Comparison of ENCODE assay signal across 21 cellular contexts in genomic region chr14:23055147-23055550, GRCh38. TPM values are rescaled to one million over a fixed set of nuclear protein-coding genes. Genes with fewer than 3 reads are reported as not detected.
A peak's percentile ranks its signal among the peaks of the same experiment; 100 is the strongest.
DNase-seq lines count a peak whose midpoint lies in the region; ATAC-seq, FAIRE-seq and TF ChIP-seq lines count a peak whose summit lies in the region.
"Had no signal": no experiment of that assay in that cellular context is flagged by ENCODE, and none has a peak within 500 bp of the region (broad histone marks: within the 10 kb centered on the region; RNA-seq: fewer than 3 reads in every experiment).

No MANE protein-coding gene starts in this region.

- TF ChIP-seq POLR2A in HepG2 (IDR thresholded peaks at IDR 0.05; ENCODE audit: insufficient read depth in 1 of 2, low read depth in 2 of 2, low read length in 2 of 2) (no peak), right lobe of liver (IDR thresholded peaks at IDR 0.05) (no peak)

- TF ChIP-seq EP300 in HepG2 (IDR thresholded peaks at IDR 0.05; ENCODE audit: low read depth in 2 of 2, low read length in 2 of 2) (no peak), HepG2 (CRISPR knock-in tag; IDR thresholded peaks at IDR 0.05; ENCODE audit: borderline replicate concordance) (no peak)

- no peak overlapping the region for H2AFZ ChIP-seq in HepG2 (ENCODE audit: low read length)

- no peaks in the 10 kb centered on the region for H3K9me3 ChIP-seq in HepG2 (ENCODE audit: low read length)
- H3K9me3 ChIP-seq in right lobe of liver = no peaks in the 10 kb centered on the region
- no peaks in the 10 kb centered on the region for H3K9me3 ChIP-seq in endodermal cell (ENCODE audit: control insufficient read depth, low read length)

- no peaks in the 10 kb centered on the region for H3K79me2 ChIP-seq in HepG2 (ENCODE audit: insufficient read depth, low read length)

- peaks cover 10 to 12% of the 10 kb centered on the region in 2 experiments for H3K36me3 ChIP-seq in HepG2 (replicated peaks in 1 of 2; ENCODE audit: control insufficient read depth in 1 of 2, insufficient read depth in 2 of 2, low read length in 2 of 2)
- H3K36me3 ChIP-seq in right lobe of liver = peaks cover 3 to 17% (median 7%) of the 10 kb centered on the region in 4 donors
- H3K36me3 ChIP-seq in endodermal cell (ENCODE audit: control insufficient read depth, insufficient read depth, low read length) = peaks cover 35% of the 10 kb centered on the region

- H3K4me3 Mint-ChIP-seq in endodermal cell (no peak overlapping the region), neural crest cell (peak overlapping the region; percentile 64)
- H3K4me3 Mint-ChIP-seq: HFFc6 had no signal

- no peak overlapping the region for H3K4me2 ChIP-seq in HepG2 (ENCODE audit: low read depth, low read length)

- no peak overlapping the region for H3K27ac ChIP-seq in HepG2 (ENCODE audit: extremely low read length, insufficient read depth, low read length)
- no peak overlapping the region for H3K27ac ChIP-seq in right lobe of liver
- H3K27ac ChIP-seq in endodermal cell (ENCODE audit: low read depth, low read length) = no peak overlapping the region
- no peak overlapping the region for H3K27ac ChIP-seq in substantia nigra (ENCODE audit: low read depth, low read length, poor library complexity, severe bottlenecking)
- H3K27ac ChIP-seq: C4-2B, SK-N-MC had no signal

- no peak for ATAC-seq in HepG2
- no peak for ATAC-seq in right lobe of liver
- ATAC-seq in HG03039 (IDR thresholded peaks at IDR 0.05; ENCODE audit: unreplicated experiment) = no peak
- no peak for ATAC-seq in GM18511 (IDR thresholded peaks at IDR 0.05; ENCODE audit: unreplicated experiment)

- CTCF ChIA-PET in HepG2 (lab: Yijun Ruan, JAX; ENCODE audit: low intra/inter-chr PET ratio, low total read pairs) = interaction anchor here (0.9 to 8.5 kb wide), 8 partner anchors 14 to 498 kb away, joined by 3 to 173 read pairs (median 28); no protein-coding TSS in a partner anchor

- FAIRE-seq in HepG2 (lab: Jason Lieb, UNC) = no peak
- FAIRE-seq: H54 had no signal

- POLR2A ChIA-PET in HepG2 (lab: Yijun Ruan, JAX) = interaction anchor here (0.8 to 7.4 kb wide), 9 partner anchors 8 to 77 kb away, joined by 3 to 72 read pairs (median 12); partner anchors contain the start of genes ACIN1, AJUBA and C14orf119

- H3K9me3 Mint-ChIP-seq in endodermal cell (no peaks in the 10 kb centered on the region), neural crest cell (no peaks in the 10 kb centered on the region)
- H3K9me3 Mint-ChIP-seq: HFFc6 had no signal

- H3K4me1 Mint-ChIP-seq in endodermal cell (peaks cover 14% of the 10 kb centered on the region), neural crest cell (peaks cover 20% of the 10 kb centered on the region)

- H3K4me1 ChIP-seq in HepG2 (ENCODE audit: insufficient read depth, low read length) = peaks cover 26% of the 10 kb centered on the region
- no peaks in the 10 kb centered on the region for H3K4me1 ChIP-seq in right lobe of liver
- no peaks in the 10 kb centered on the region for H3K4me1 ChIP-seq in endodermal cell (ENCODE audit: control insufficient read depth, insufficient read depth, low read length)

- BruUV-seq in HepG2 (replicated peaks; lab: Mats Ljungman, UMichigan) = no TSS peak

- TF ChIP-seq RAD21 in HepG2 (CRISPR knock-in tag; IDR thresholded peaks at IDR 0.05) = no peak

- in situ Hi-C loops in HepG2 (cut with HindIII; ENCODE audit: extremely low pct_ligation_motif_present, low pct_unique_long_range_greater_than_20kb) = no loop called here

- H3K27ac Mint-ChIP-seq in endodermal cell = no peak overlapping the region
- H3K27ac Mint-ChIP-seq in neural crest cell (ENCODE audit: unreplicated experiment) = no peak overlapping the region

- intact Hi-C loops in HepG2 (cut with micrococcal nuclease; ENCODE audit: unreplicated experiment) = no loop called here
- intact Hi-C loops in right lobe of liver (cut with DNase I) = loop anchor here (5.0 kb wide), 1 partner anchor 68 kb away; no protein-coding TSS in a partner anchor

- DNase-seq in HepG2 (ENCODE audit: low spot score) (no peak), right lobe of liver (no peak), endodermal cell (peak; percentile 40), neural crest cell (ENCODE audit: low read depth, low spot score) (no peak), substantia nigra (lab: John Stamatoyannopoulos, UW) (no peak), NCI-H2227 treated with DMSO at 0.1 percent for 48 hours (lab: John Stamatoyannopoulos, UW) (no peak)
- DNase-seq: ACHN, GF-D8, HFFc6, MV-4-11, NCI-H1105 treated with DMSO at 0.1 percent for 48 hours, NCI-H2029 treated with DMSO at 0.1 percent for 48 hours, NCI-H526, SHP77, SW 1271 had no signal

- H3K27me3 Mint-ChIP-seq in endodermal cell (ENCODE audit: insufficient read depth) (no peaks in the 10 kb centered on the region), neural crest cell (ENCODE audit: low read depth) (peaks cover 5% of the 10 kb centered on the region)

- H3K36me3 Mint-ChIP-seq in endodermal cell (ENCODE audit: low read depth) (peaks cover 23% of the 10 kb centered on the region), neural crest cell (ENCODE audit: low read depth) (peaks cover 2% of the 10 kb centered on the region)

- peaks cover 13% of the 10 kb centered on the region; the same call in 1 of the 2 replicates for H4K20me1 ChIP-seq in HepG2 (ENCODE audit: insufficient read depth, low read length)

- 87% methylated on average over 12 of the region's 12 CpGs for WGBS in HepG2 (ENCODE audit: low lambda C conversion rate)
- 85% methylated on average over 8 of the region's 12 CpGs for WGBS in right lobe of liver (ENCODE audit: insufficient coverage, low coverage, low lambda C conversion rate, missing lambda C conversion rate)
- WGBS in endodermal cell (ENCODE audit: insufficient coverage in 1 of 2, insufficient read length in 1 of 2), 2 experiments = 97% methylated on average over 8 to 12 of the region's 12 CpGs

- TF ChIP-seq CTCF in HepG2 (CRISPR knock-in tag; IDR thresholded peaks at IDR 0.05) (no peak), right lobe of liver (IDR thresholded peaks at IDR 0.05) (no peak), endodermal cell (conservative IDR thresholded peaks at IDR 0.05) (no peak), neural crest cell (conservative IDR thresholded peaks at IDR 0.05) (no peak)

- peaks cover 0 to 6% of the 10 kb centered on the region in 2 experiments; a peak in 1 of 5 replicates for H3K27me3 ChIP-seq in HepG2 (ENCODE audit: control insufficient read depth in 1 of 2, insufficient read depth in 2 of 2, low read length in 2 of 2)
- H3K27me3 ChIP-seq in right lobe of liver = no peaks in the 10 kb centered on the region
- H3K27me3 ChIP-seq in endodermal cell (ENCODE audit: control insufficient read depth, insufficient read depth, low read length, poor library complexity, severe bottlenecking) = no peaks in the 10 kb centered on the region

- H3K9ac ChIP-seq in HepG2 (ENCODE audit: insufficient read depth, low read depth, low read length) (no peak overlapping the region), endodermal cell (ENCODE audit: extremely low read depth, low read length, poor library complexity, severe bottlenecking) (no peak overlapping the region)

- no peak overlapping the region for H3K4me3 ChIP-seq in HepG2 (replicated peaks in 1 of 3; ENCODE audit: insufficient read depth in 1 of 3, low read depth in 2 of 3, low read length in 3 of 3)
- no peak overlapping the region for H3K4me3 ChIP-seq in right lobe of liver
- H3K4me3 ChIP-seq in endodermal cell (ENCODE audit: low read length) = no peak overlapping the region
- H3K4me3 ChIP-seq: SK-N-MC had no signal

RNA-seq across cellular contexts. Expression of gene CDH24, which starts 2.2 kb away (rescaled TPM):
- total RNA-seq in HepG2 (2016; rRNA removed; fragmentation: Illumina TruSeq; extraction: Trizol) (0.41 and 0.69 TPM in 2 replicates), right lobe of liver (under 1 TPM; 0.26 to 0.74 (median 0.54) TPM), endodermal cell (10 to 100 TPM; 16.9 to 17.2 TPM), neural crest cell (33.7 and 37.2 TPM in 2 replicates)
- 0.35 and 0.40 TPM in 2 replicates for total RNA-seq in HepG2 (2016; cell fraction: cytosol; rRNA removed; fragmentation: Illumina TruSeq; extraction: Trizol; ENCODE audit: low read depth)
- total RNA-seq in HepG2 (2016; cell fraction: insoluble cytoplasmic fraction; rRNA removed; fragmentation: Illumina TruSeq; extraction: Trizol) = 0.45 and 0.76 TPM in 2 replicates
- total RNA-seq in HepG2 (2016; cell fraction: membrane; rRNA removed; fragmentation: Illumina TruSeq; extraction: Trizol) = 1.1 and 1.2 TPM in 2 replicates
- 0.56 and 0.59 TPM in 2 replicates for total RNA-seq in HepG2 (2016; cell fraction: nucleus; rRNA removed; fragmentation: Illumina TruSeq; extraction: Trizol)
- 0.99 and 1.2 TPM in 2 replicates for polyA plus RNA-seq in HepG2 (2011; rRNA removed)
- 0.41 and 0.76 TPM in 2 replicates for polyA plus RNA-seq in HepG2 (2011; cell fraction: cytosol; rRNA removed)
- 6.5 and 6.6 TPM in 2 replicates for polyA plus RNA-seq in HepG2 (2011; cell fraction: nucleus; rRNA removed)
- 0.50 and 0.55 TPM in 2 replicates for polyA plus RNA-seq in HepG2 (2012)
- polyA plus RNA-seq in HepG2 (2016; cell fraction: cytosol; fragmentation: Illumina TruSeq; extraction: Trizol; ENCODE audit: low read depth) = 0.59 and 0.70 TPM in 2 replicates
- 0.41 and 0.73 TPM in 2 replicates for polyA plus RNA-seq in HepG2 (2016; cell fraction: insoluble cytoplasmic fraction; fragmentation: Illumina TruSeq; extraction: Trizol; ENCODE audit: low read depth)
- 1.0 and 1.2 TPM in 2 replicates for polyA plus RNA-seq in HepG2 (2016; cell fraction: membrane; fragmentation: Illumina TruSeq; extraction: Trizol; ENCODE audit: low read depth)
- polyA plus RNA-seq in HepG2 (2016; cell fraction: nucleus; fragmentation: Illumina TruSeq; extraction: Trizol; ENCODE audit: insufficient read depth, low read depth) = 2.5 and 2.8 TPM in 2 replicates
- 1.1 and 16.3 TPM in 2 replicates for polyA minus RNA-seq in HepG2 (2011; rRNA and poly(A)+ RNA removed; ENCODE audit: low replicate concordance)
- 0.40 and 0.44 TPM in 2 replicates for polyA minus RNA-seq in HepG2 (2011; cell fraction: cytosol; rRNA and poly(A)+ RNA removed)
- 0.90 and 0.99 TPM in 2 replicates for polyA minus RNA-seq in HepG2 (2011; cell fraction: nucleus; rRNA and poly(A)+ RNA removed)
- polyA plus RNA-seq in endodermal cell (2013, experiment 1 of 2) = 37.1 TPM
- 32.0 TPM for polyA plus RNA-seq in endodermal cell (2013, experiment 2 of 2)

RNA-seq across cellular contexts. Expression of gene PSMB11, which starts 13.1 kb away (rescaled TPM):
- total RNA-seq in HepG2 (2016; rRNA removed; fragmentation: Illumina TruSeq; extraction: Trizol) (not detected in 2 replicates), right lobe of liver (not detected), endodermal cell (not detected), neural crest cell (not detected in 2 replicates)
- total RNA-seq in HepG2 (2016; cell fraction: cytosol; rRNA removed; fragmentation: Illumina TruSeq; extraction: Trizol; ENCODE audit: low read depth) = not detected in 2 replicates
- total RNA-seq in HepG2 (2016; cell fraction: insoluble cytoplasmic fraction; rRNA removed; fragmentation: Illumina TruSeq; extraction: Trizol) = not detected in 2 replicates
- not detected in 2 replicates for total RNA-seq in HepG2 (2016; cell fraction: membrane; rRNA removed; fragmentation: Illumina TruSeq; extraction: Trizol)
- not detected in 2 replicates for total RNA-seq in HepG2 (2016; cell fraction: nucleus; rRNA removed; fragmentation: Illumina TruSeq; extraction: Trizol)
- not detected in 2 replicates for polyA plus RNA-seq in HepG2 (2011; rRNA removed)
- not detected in 2 replicates for polyA plus RNA-seq in HepG2 (2011; cell fraction: cytosol; rRNA removed)
- not detected in 2 replicates for polyA plus RNA-seq in HepG2 (2011; cell fraction: nucleus; rRNA removed)
- polyA plus RNA-seq in HepG2 (2012) = not detected in 2 replicates
- not detected in 2 replicates for polyA plus RNA-seq in HepG2 (2016; cell fraction: cytosol; fragmentation: Illumina TruSeq; extraction: Trizol; ENCODE audit: low read depth)
- polyA plus RNA-seq in HepG2 (2016; cell fraction: insoluble cytoplasmic fraction; fragmentation: Illumina TruSeq; extraction: Trizol; ENCODE audit: low read depth) = not detected in 2 replicates
- not detected in 2 replicates for polyA plus RNA-seq in HepG2 (2016; cell fraction: membrane; fragmentation: Illumina TruSeq; extraction: Trizol; ENCODE audit: low read depth)
- polyA plus RNA-seq in HepG2 (2016; cell fraction: nucleus; fragmentation: Illumina TruSeq; extraction: Trizol; ENCODE audit: insufficient read depth, low read depth) = not detected in 2 replicates
- 0.10 TPM in 1 of 2 replicates, not detected in the other for polyA minus RNA-seq in HepG2 (2011; rRNA and poly(A)+ RNA removed; ENCODE audit: low replicate concordance)
- polyA minus RNA-seq in HepG2 (2011; cell fraction: cytosol; rRNA and poly(A)+ RNA removed) = not detected in 2 replicates
- polyA minus RNA-seq in HepG2 (2011; cell fraction: nucleus; rRNA and poly(A)+ RNA removed) = not detected in 2 replicates
- polyA plus RNA-seq in endodermal cell (2013, experiment 1 of 2) = not detected
- polyA plus RNA-seq in endodermal cell (2013, experiment 2 of 2) = not detected
- total RNA-seq: HT1080 had no signal

RNA-seq across cellular contexts. Expression of gene PSMB5, which starts 20.4 kb away (rescaled TPM):
- total RNA-seq in HepG2 (2016; rRNA removed; fragmentation: Illumina TruSeq; extraction: Trizol) (871 and 1,316 TPM in 2 replicates), right lobe of liver (10 to 100 TPM; 51.2 to 93.5 (median 59.1) TPM), endodermal cell (100 to 1,000 TPM; 227 to 257 TPM), neural crest cell (199 and 215 TPM in 2 replicates)
- total RNA-seq in HepG2 (2016; cell fraction: cytosol; rRNA removed; fragmentation: Illumina TruSeq; extraction: Trizol; ENCODE audit: low read depth) = 296 and 327 TPM in 2 replicates
- 923 and 1,358 TPM in 2 replicates for total RNA-seq in HepG2 (2016; cell fraction: insoluble cytoplasmic fraction; rRNA removed; fragmentation: Illumina TruSeq; extraction: Trizol)
- 499 and 543 TPM in 2 replicates for total RNA-seq in HepG2 (2016; cell fraction: membrane; rRNA removed; fragmentation: Illumina TruSeq; extraction: Trizol)
- total RNA-seq in HepG2 (2016; cell fraction: nucleus; rRNA removed; fragmentation: Illumina TruSeq; extraction: Trizol) = 325 and 326 TPM in 2 replicates
- 566 and 705 TPM in 2 replicates for polyA plus RNA-seq in HepG2 (2011; rRNA removed)
- 909 and 1,129 TPM in 2 replicates for polyA plus RNA-seq in HepG2 (2011; cell fraction: cytosol; rRNA removed)
- polyA plus RNA-seq in HepG2 (2011; cell fraction: nucleus; rRNA removed) = 173 and 191 TPM in 2 replicates
- 459 and 476 TPM in 2 replicates for polyA plus RNA-seq in HepG2 (2012)
- 281 and 292 TPM in 2 replicates for polyA plus RNA-seq in HepG2 (2016; cell fraction: cytosol; fragmentation: Illumina TruSeq; extraction: Trizol; ENCODE audit: low read depth)
- polyA plus RNA-seq in HepG2 (2016; cell fraction: insoluble cytoplasmic fraction; fragmentation: Illumina TruSeq; extraction: Trizol; ENCODE audit: low read depth) = 1,127 and 1,228 TPM in 2 replicates
- 411 and 426 TPM in 2 replicates for polyA plus RNA-seq in HepG2 (2016; cell fraction: membrane; fragmentation: Illumina TruSeq; extraction: Trizol; ENCODE audit: low read depth)
- polyA plus RNA-seq in HepG2 (2016; cell fraction: nucleus; fragmentation: Illumina TruSeq; extraction: Trizol; ENCODE audit: insufficient read depth, low read depth) = 421 and 445 TPM in 2 replicates
- 455 and 971 TPM in 2 replicates for polyA minus RNA-seq in HepG2 (2011; rRNA and poly(A)+ RNA removed; ENCODE audit: low replicate concordance)
- 370 and 379 TPM in 2 replicates for polyA minus RNA-seq in HepG2 (2011; cell fraction: cytosol; rRNA and poly(A)+ RNA removed)
- 156 and 157 TPM in 2 replicates for polyA minus RNA-seq in HepG2 (2011; cell fraction: nucleus; rRNA and poly(A)+ RNA removed)
- 176 TPM for polyA plus RNA-seq in endodermal cell (2013, experiment 1 of 2)
- 169 TPM for polyA plus RNA-seq in endodermal cell (2013, experiment 2 of 2)

RNA-seq across cellular contexts. Expression of gene ACIN1, which starts 39.8 kb away (rescaled TPM):
- total RNA-seq in HepG2 (2016; rRNA removed; fragmentation: Illumina TruSeq; extraction: Trizol) (102 and 165 TPM in 2 replicates), right lobe of liver (10 to 100 TPM; 40.5 to 66.1 (median 52.9) TPM), endodermal cell (100 to 1,000 TPM; 314 to 367 TPM), neural crest cell (350 and 352 TPM in 2 replicates)
- 71.3 and 71.5 TPM in 2 replicates for total RNA-seq in HepG2 (2016; cell fraction: cytosol; rRNA removed; fragmentation: Illumina TruSeq; extraction: Trizol; ENCODE audit: low read depth)
- total RNA-seq in HepG2 (2016; cell fraction: insoluble cytoplasmic fraction; rRNA removed; fragmentation: Illumina TruSeq; extraction: Trizol) = 79.7 and 163 TPM in 2 replicates
- total RNA-seq in HepG2 (2016; cell fraction: membrane; rRNA removed; fragmentation: Illumina TruSeq; extraction: Trizol) = 59.8 and 62.7 TPM in 2 replicates
- 344 and 371 TPM in 2 replicates for total RNA-seq in HepG2 (2016; cell fraction: nucleus; rRNA removed; fragmentation: Illumina TruSeq; extraction: Trizol)
- 183 and 222 TPM in 2 replicates for polyA plus RNA-seq in HepG2 (2011; rRNA removed)
- 64.2 and 64.8 TPM in 2 replicates for polyA plus RNA-seq in HepG2 (2011; cell fraction: cytosol; rRNA removed)
- 997 and 1,030 TPM in 2 replicates for polyA plus RNA-seq in HepG2 (2011; cell fraction: nucleus; rRNA removed)
- 155 and 156 TPM in 2 replicates for polyA plus RNA-seq in HepG2 (2012)
- 17.6 and 21.0 TPM in 2 replicates for polyA plus RNA-seq in HepG2 (2016; cell fraction: cytosol; fragmentation: Illumina TruSeq; extraction: Trizol; ENCODE audit: low read depth)
- polyA plus RNA-seq in HepG2 (2016; cell fraction: insoluble cytoplasmic fraction; fragmentation: Illumina TruSeq; extraction: Trizol; ENCODE audit: low read depth) = 105 and 132 TPM in 2 replicates
- polyA plus RNA-seq in HepG2 (2016; cell fraction: membrane; fragmentation: Illumina TruSeq; extraction: Trizol; ENCODE audit: low read depth) = 29.3 and 37.8 TPM in 2 replicates
- 1,263 and 1,283 TPM in 2 replicates for polyA plus RNA-seq in HepG2 (2016; cell fraction: nucleus; fragmentation: Illumina TruSeq; extraction: Trizol; ENCODE audit: insufficient read depth, low read depth)
- polyA minus RNA-seq in HepG2 (2011; rRNA and poly(A)+ RNA removed; ENCODE audit: low replicate concordance) = 122 and 152 TPM in 2 replicates
- 39.4 and 46.3 TPM in 2 replicates for polyA minus RNA-seq in HepG2 (2011; cell fraction: cytosol; rRNA and poly(A)+ RNA removed)
- 630 and 693 TPM in 2 replicates for polyA minus RNA-seq in HepG2 (2011; cell fraction: nucleus; rRNA and poly(A)+ RNA removed)
- 253 TPM for polyA plus RNA-seq in endodermal cell (2013, experiment 1 of 2)
- polyA plus RNA-seq in endodermal cell (2013, experiment 2 of 2) = 214 TPM

RNA-seq across cellular contexts. Expression of gene C14orf119, which starts 40.2 kb away (rescaled TPM):
- total RNA-seq in HepG2 (2016; rRNA removed; fragmentation: Illumina TruSeq; extraction: Trizol) = 206 and 299 TPM in 2 replicates
- 51.0 and 54.6 TPM in 2 replicates for total RNA-seq in HepG2 (2016; cell fraction: cytosol; rRNA removed; fragmentation: Illumina TruSeq; extraction: Trizol; ENCODE audit: low read depth)
- 204 and 326 TPM in 2 replicates for total RNA-seq in HepG2 (2016; cell fraction: insoluble cytoplasmic fraction; rRNA removed; fragmentation: Illumina TruSeq; extraction: Trizol)
- 66.2 and 72.9 TPM in 2 replicates for total RNA-seq in HepG2 (2016; cell fraction: membrane; rRNA removed; fragmentation: Illumina TruSeq; extraction: Trizol)
- 67.0 and 72.0 TPM in 2 replicates for total RNA-seq in HepG2 (2016; cell fraction: nucleus; rRNA removed; fragmentation: Illumina TruSeq; extraction: Trizol)
- polyA plus RNA-seq in HepG2 (2011; rRNA removed) = 104 and 117 TPM in 2 replicates
- 125 and 157 TPM in 2 replicates for polyA plus RNA-seq in HepG2 (2011; cell fraction: cytosol; rRNA removed)
- 52.9 and 72.4 TPM in 2 replicates for polyA plus RNA-seq in HepG2 (2011; cell fraction: nucleus; rRNA removed)
- polyA plus RNA-seq in HepG2 (2012) = 79.1 and 104 TPM in 2 replicates
- polyA plus RNA-seq in HepG2 (2016; cell fraction: cytosol; fragmentation: Illumina TruSeq; extraction: Trizol; ENCODE audit: low read depth) = 39.1 and 40.5 TPM in 2 replicates
- 290 and 316 TPM in 2 replicates for polyA plus RNA-seq in HepG2 (2016; cell fraction: insoluble cytoplasmic fraction; fragmentation: Illumina TruSeq; extraction: Trizol; ENCODE audit: low read depth)
- 46.1 and 51.5 TPM in 2 replicates for polyA plus RNA-seq in HepG2 (2016; cell fraction: membrane; fragmentation: Illumina TruSeq; extraction: Trizol; ENCODE audit: low read depth)
- 112 and 120 TPM in 2 replicates for polyA plus RNA-seq in HepG2 (2016; cell fraction: nucleus; fragmentation: Illumina TruSeq; extraction: Trizol; ENCODE audit: insufficient read depth, low read depth)
- 101 and 161 TPM in 2 replicates for polyA minus RNA-seq in HepG2 (2011; rRNA and poly(A)+ RNA removed; ENCODE audit: low replicate concordance)
- 54.7 and 61.1 TPM in 2 replicates for polyA minus RNA-seq in HepG2 (2011; cell fraction: cytosol; rRNA and poly(A)+ RNA removed)
- 24.1 and 38.5 TPM in 2 replicates for polyA minus RNA-seq in HepG2 (2011; cell fraction: nucleus; rRNA and poly(A)+ RNA removed)
- 10 to 100 TPM; 10.7 to 22.6 (median 14.1) TPM for total RNA-seq in right lobe of liver
- 10 to 100 TPM; 76.7 to 82.9 TPM for total RNA-seq in endodermal cell
- polyA plus RNA-seq in endodermal cell (2013, experiment 1 of 2) = 61.4 TPM
- polyA plus RNA-seq in endodermal cell (2013, experiment 2 of 2) = 63.7 TPM
- 46.1 and 48.6 TPM in 2 replicates for total RNA-seq in neural crest cell

Comparison
In these comparisons a context has a peak if more than half of its experiments do, and no peak if none do; other contexts are left out.
1. RNA of gene CDH24, which starts 2.2 kb away (total RNA-seq): 33.7 to 37.2 TPM in neural crest cell and 16.9 to 17.2 TPM in endodermal cell; 0.35 to 1.2 TPM in HepG2 and 0.26 to 0.74 TPM in right lobe of liver; every median in the first group is over 4 times any median in the second.